1 cellular context compared by ENCODE assay signal in the genomic region with DNA sequence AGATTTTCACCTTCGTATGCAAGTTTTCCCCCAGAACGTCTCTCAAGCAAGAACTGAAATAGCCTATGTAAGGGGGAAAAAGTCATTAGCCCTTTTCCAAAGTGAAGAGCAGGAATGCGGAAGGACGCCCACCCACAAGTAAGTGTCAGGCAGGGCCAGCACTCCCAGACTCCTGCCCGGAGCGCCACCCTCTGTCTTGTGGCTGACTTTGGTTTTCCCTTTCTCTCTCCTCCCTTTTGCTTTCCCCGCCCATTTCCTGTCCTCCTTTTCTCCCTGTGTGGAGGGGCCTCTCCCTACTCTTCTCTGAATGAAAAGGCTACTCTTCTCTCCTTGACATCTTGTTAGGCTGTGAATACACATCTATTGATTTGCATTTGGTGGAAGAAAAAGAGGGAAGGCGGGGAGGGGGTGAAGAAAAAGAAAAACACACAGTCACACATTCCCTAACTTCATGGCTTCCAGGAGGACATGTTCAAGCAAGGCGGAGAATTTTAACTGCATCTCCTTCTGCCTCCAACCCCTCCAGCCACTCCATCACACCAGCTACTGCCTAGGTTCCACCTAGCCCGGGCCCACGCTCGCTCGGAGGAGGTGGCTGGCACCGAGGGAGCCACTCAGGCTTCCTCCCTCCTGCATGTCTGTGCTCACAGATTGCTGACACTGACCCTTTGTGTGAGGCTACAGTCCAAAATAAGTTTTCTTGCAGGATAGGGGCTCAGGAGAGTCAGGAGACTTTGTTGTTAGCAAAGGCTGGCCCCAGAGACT.
TF ChIP-seq lines count a peak whose summit lies in the region.

No MANE protein-coding gene starts in this region.

TF ChIP-seq in GM23338, 12 proteins besides CTCF, POLR2A, EP300 and RAD21:
- TF ChIP-seq ZNF331 (CRISPR knock-in tag; IDR thresholded peaks at IDR 0.05; ENCODE audit: low read depth), result no peak
- no peak for TF ChIP-seq ZNF114 (CRISPR knock-in tag; IDR thresholded peaks at IDR 0.05)
- TF ChIP-seq, protein P1, sequence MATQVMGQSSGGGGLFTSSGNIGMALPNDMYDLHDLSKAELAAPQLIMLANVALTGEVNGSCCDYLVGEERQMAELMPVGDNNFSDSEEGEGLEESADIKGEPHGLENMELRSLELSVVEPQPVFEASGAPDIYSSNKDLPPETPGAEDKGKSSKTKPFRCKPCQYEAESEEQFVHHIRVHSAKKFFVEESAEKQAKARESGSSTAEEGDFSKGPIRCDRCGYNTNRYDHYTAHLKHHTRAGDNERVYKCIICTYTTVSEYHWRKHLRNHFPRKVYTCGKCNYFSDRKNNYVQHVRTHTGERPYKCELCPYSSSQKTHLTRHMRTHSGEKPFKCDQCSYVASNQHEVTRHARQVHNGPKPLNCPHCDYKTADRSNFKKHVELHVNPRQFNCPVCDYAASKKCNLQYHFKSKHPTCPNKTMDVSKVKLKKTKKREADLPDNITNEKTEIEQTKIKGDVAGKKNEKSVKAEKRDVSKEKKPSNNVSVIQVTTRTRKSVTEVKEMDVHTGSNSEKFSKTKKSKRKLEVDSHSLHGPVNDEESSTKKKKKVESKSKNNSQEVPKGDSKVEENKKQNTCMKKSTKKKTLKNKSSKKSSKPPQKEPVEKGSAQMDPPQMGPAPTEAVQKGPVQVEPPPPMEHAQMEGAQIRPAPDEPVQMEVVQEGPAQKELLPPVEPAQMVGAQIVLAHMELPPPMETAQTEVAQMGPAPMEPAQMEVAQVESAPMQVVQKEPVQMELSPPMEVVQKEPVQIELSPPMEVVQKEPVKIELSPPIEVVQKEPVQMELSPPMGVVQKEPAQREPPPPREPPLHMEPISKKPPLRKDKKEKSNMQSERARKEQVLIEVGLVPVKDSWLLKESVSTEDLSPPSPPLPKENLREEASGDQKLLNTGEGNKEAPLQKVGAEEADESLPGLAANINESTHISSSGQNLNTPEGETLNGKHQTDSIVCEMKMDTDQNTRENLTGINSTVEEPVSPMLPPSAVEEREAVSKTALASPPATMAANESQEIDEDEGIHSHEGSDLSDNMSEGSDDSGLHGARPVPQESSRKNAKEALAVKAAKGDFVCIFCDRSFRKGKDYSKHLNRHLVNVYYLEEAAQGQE (IDR thresholded peaks at IDR 0.05; ENCODE audit: unreplicated experiment), result no peak
- no peak for TF ChIP-seq CREB1 (CRISPR knock-in tag; IDR thresholded peaks at IDR 0.05; ENCODE audit: low read depth)
- TF ChIP-seq, protein P2, sequence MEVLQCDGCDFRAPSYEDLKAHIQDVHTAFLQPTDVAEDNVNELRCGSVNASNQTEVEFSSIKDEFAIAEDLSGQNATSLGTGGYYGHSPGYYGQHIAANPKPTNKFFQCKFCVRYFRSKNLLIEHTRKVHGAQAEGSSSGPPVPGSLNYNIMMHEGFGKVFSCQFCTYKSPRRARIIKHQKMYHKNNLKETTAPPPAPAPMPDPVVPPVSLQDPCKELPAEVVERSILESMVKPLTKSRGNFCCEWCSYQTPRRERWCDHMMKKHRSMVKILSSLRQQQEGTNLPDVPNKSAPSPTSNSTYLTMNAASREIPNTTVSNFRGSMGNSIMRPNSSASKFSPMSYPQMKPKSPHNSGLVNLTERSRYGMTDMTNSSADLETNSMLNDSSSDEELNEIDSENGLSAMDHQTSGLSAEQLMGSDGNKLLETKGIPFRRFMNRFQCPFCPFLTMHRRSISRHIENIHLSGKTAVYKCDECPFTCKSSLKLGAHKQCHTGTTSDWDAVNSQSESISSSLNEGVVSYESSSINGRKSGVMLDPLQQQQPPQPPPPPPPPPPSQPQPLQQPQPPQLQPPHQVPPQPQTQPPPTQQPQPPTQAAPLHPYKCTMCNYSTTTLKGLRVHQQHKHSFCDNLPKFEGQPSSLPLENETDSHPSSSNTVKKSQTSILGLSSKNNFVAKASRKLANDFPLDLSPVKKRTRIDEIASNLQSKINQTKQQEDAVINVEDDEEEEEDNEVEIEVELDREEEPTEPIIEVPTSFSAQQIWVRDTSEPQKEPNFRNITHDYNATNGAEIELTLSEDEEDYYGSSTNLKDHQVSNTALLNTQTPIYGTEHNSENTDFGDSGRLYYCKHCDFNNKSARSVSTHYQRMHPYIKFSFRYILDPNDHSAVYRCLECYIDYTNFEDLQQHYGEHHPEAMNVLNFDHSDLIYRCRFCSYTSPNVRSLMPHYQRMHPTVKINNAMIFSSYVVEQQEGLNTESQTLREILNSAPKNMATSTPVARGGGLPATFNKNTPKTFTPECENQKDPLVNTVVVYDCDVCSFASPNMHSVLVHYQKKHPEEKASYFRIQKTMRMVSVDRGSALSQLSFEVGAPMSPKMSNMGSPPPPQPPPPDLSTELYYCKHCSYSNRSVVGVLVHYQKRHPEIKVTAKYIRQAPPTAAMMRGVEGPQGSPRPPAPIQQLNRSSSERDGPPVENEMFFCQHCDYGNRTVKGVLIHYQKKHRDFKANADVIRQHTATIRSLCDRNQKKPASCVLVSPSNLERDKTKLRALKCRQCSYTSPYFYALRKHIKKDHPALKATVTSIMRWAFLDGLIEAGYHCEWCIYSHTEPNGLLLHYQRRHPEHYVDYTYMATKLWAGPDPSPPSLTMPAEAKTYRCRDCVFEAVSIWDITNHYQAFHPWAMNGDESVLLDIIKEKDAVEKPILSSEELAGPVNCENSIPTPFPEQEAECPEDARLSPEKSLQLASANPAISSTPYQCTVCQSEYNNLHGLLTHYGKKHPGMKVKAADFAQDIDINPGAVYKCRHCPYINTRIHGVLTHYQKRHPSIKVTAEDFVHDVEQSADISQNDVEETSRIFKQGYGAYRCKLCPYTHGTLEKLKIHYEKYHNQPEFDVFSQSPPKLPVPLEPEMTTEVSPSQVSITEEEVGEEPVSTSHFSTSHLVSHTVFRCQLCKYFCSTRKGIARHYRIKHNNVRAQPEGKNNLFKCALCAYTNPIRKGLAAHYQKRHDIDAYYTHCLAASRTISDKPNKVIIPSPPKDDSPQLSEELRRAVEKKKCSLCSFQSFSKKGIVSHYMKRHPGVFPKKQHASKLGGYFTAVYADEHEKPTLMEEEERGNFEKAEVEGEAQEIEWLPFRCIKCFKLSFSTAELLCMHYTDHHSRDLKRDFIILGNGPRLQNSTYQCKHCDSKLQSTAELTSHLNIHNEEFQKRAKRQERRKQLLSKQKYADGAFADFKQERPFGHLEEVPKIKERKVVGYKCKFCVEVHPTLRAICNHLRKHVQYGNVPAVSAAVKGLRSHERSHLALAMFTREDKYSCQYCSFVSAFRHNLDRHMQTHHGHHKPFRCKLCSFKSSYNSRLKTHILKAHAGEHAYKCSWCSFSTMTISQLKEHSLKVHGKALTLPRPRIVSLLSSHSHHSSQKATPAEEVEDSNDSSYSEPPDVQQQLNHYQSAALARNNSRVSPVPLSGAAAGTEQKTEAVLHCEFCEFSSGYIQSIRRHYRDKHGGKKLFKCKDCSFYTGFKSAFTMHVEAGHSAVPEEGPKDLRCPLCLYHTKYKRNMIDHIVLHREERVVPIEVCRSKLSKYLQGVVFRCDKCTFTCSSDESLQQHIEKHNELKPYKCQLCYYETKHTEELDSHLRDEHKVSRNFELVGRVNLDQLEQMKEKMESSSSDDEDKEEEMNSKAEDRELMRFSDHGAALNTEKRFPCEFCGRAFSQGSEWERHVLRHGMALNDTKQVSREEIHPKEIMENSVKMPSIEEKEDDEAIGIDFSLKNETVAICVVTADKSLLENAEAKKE (CRISPR knock-in tag; IDR thresholded peaks at IDR 0.05), result peak; percentile 66
- TF ChIP-seq EZH2 (IDR thresholded peaks at IDR 0.05; ENCODE audit: low read depth, unreplicated experiment), result no peak
- TF ChIP-seq, protein P3, sequence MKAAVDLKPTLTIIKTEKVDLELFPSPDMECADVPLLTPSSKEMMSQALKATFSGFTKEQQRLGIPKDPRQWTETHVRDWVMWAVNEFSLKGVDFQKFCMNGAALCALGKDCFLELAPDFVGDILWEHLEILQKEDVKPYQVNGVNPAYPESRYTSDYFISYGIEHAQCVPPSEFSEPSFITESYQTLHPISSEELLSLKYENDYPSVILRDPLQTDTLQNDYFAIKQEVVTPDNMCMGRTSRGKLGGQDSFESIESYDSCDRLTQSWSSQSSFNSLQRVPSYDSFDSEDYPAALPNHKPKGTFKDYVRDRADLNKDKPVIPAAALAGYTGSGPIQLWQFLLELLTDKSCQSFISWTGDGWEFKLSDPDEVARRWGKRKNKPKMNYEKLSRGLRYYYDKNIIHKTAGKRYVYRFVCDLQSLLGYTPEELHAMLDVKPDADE (IDR thresholded peaks at IDR 0.05), result peak; percentile 63
- 0 out of 2 replicates have a peak, but pooled peaks have one; percentile 18 for TF ChIP-seq NANOG (IDR thresholded peaks at IDR 0.05; ENCODE audit: borderline replicate concordance)
- no peak for TF ChIP-seq JUNB (IDR thresholded peaks at IDR 0.05; ENCODE audit: unreplicated experiment)
- TF ChIP-seq EZH2phosphoT487 (IDR thresholded peaks at IDR 0.05; ENCODE audit: unreplicated experiment), result no peak
- no peak for TF ChIP-seq STAT1 (IDR thresholded peaks at IDR 0.05; ENCODE audit: unreplicated experiment)
- TF ChIP-seq POLR2AphosphoS5 (IDR thresholded peaks at IDR 0.05; ENCODE audit: low read depth), result peak; percentile 53
TF ChIP-seq in GM23338: peak in this region for 4.
